Comparison of ENCODE assay signal across 26 cellular contexts in genomic region chr4:95504488-95504887, GRCh38. TPM values are rescaled to one million over a fixed set of nuclear protein-coding genes. Genes with fewer than 3 reads are reported as not detected.
"Had no signal": no experiment of that assay in that cellular context is flagged by ENCODE, and none has a peak within 500 bp of the region (broad histone marks: within the 10 kb centered on the region; RNA-seq: fewer than 3 reads in every experiment).

No MANE protein-coding gene starts in this region.

- H3K36me3 ChIP-seq: cardiac muscle cell had no signal

- FAIRE-seq: RCC 7860, TTC549 had no signal

- H3K27ac ChIP-seq: cardiac muscle cell, RWPE1 had no signal

- DNase-seq: activated CD4-positive, alpha-beta T cell treated with anti-CD3 and anti-CD28 coated beads, Interleukin-2, amount 10 ng/mL, durations not matched to agents 24 days and 14 days; activated CD4-positive, alpha-beta T cell treated with anti-CD3 and anti-CD28 coated beads, Interleukin-2, amount 50 U/mL, for 4 hours; activated CD8-positive, alpha-beta T cell treated with anti-CD3 and anti-CD28 coated beads for 36 hours; activated effector memory CD4-positive, alpha-beta T cell treated with anti-CD3 and anti-CD28 coated beads, Interleukin-2, amount 50 U/mL, for 16 hours; activated naive CD4-positive, alpha-beta T cell; activated naive CD4-positive, alpha-beta T cell treated with anti-CD3 and anti-CD28 coated beads, Interleukin-2, amount 50 U/mL, for 16 hours; activated naive CD8-positive, alpha-beta T cell treated with anti-CD3 and anti-CD28 coated beads for 36 hours; activated T-cell treated with anti-CD3 and anti-CD28 coated beads, Interleukin-2, amount 50 U/mL, for 1 hour; activated T-cell treated with anti-CD3 and anti-CD28 coated beads, Interleukin-2, amount 50 U/mL, for 72 hours; amniotic stem cell; aorta; MM.1S; MV-4-11; NCI-H1092; NCI-H1436 treated with DMSO at 0.1 percent for 48 hours; NCI-H1694 treated with DMSO at 0.1 percent for 48 hours; NCI-H2029; NCI-H345; NCI-H524 treated with DMSO at 0.1 percent for 48 hours; PC-3 had no signal

- H3K4me3 ChIP-seq: cardiac muscle cell had no signal

- H3K27me3 ChIP-seq: cardiac muscle cell had no signal

- ATAC-seq: activated CD8-positive, alpha-beta T cell treated with anti-CD3 and anti-CD28 coated beads for 36 hours; activated T-cell treated with anti-CD3 and anti-CD28 coated beads, Interleukin-2, amount 50 U/mL, for 72 hours; activated T-helper 17 cell treated with anti-CD3 and anti-CD28 coated beads, Interleukin-2, amount 50 U/mL, for 72 hours had no signal

RNA-seq across cellular contexts. Expression of gene UNC5C, which starts 44.3 kb away (rescaled TPM):
- total RNA-seq: activated CD4-positive, alpha-beta T cell treated with anti-CD3 and anti-CD28 coated beads, Interleukin-2, amount 10 ng/mL, durations not matched to agents 24 days and 14 days; activated CD8-positive, alpha-beta memory T cell treated with anti-CD3 and anti-CD28 coated beads for 36 hours; activated CD8-positive, alpha-beta T cell treated with anti-CD3 and anti-CD28 coated beads for 36 hours; activated naive CD8-positive, alpha-beta T cell treated with anti-CD3 and anti-CD28 coated beads for 36 hours; PC-3 had no signal
